Comparison of ENCODE assay signal across 8 cellular contexts in genomic region chr6:32844839-32845372, GRCh38. TPM values are rescaled to one million over a fixed set of nuclear protein-coding genes. Genes with fewer than 3 reads are reported as not detected.
DNase-seq lines count a peak whose midpoint lies in the region; ATAC-seq and TF ChIP-seq lines count a peak whose summit lies in the region.

No MANE protein-coding gene starts in this region.

- intact Hi-C loops in colonic mucosa (cut with DNase I): no loop called here

- H3K36me3 ChIP-seq in CD4-positive, CD25-positive, alpha-beta regulatory T cell (ENCODE audit: control insufficient read depth, insufficient read depth, low read length): peaks cover 62% of the 10 kb centered on the region
- H3K36me3 ChIP-seq in KMS-11 (ENCODE audit: insufficient read depth) (peaks cover 3% of the 10 kb centered on the region; the same call in 1 of the 2 replicates), colonic mucosa (peaks cover 11% of the 10 kb centered on the region)

- H3K27ac ChIP-seq in CD4-positive, CD25-positive, alpha-beta regulatory T cell (ENCODE audit: insufficient read depth, low read length, poor library complexity, severe bottlenecking): peak overlapping the region; percentile 99
- H3K27ac ChIP-seq in KMS-11: peak overlapping the region; percentile 73
- peak overlapping the region; percentile 97 for H3K27ac ChIP-seq in colonic mucosa

- H3K9me3 Mint-ChIP-seq in CD4-positive, CD25-positive, alpha-beta regulatory T cell: no peaks in the 10 kb centered on the region
- peaks cover 3% of the 10 kb centered on the region for H3K9me3 Mint-ChIP-seq in nephron progenitor cell

- no peaks in the 10 kb centered on the region for H4K20me1 ChIP-seq in KMS-11 (ENCODE audit: insufficient read depth)

- peak in 2 of 3 donors; percentile 69 to 73 for DNase-seq in CD4-positive, CD25-positive, alpha-beta regulatory T cell
- DNase-seq in colonic mucosa: no peak
- DNase-seq in nephron progenitor cell: no peak
- DNase-seq in NCI-H524 treated with DMSO at 0.1 percent for 48 hours (lab: John Stamatoyannopoulos, UW): no peak
- DNase-seq in middle frontal gyrus (ENCODE audit: extremely low spot score, low spot score): no peak
- DNase-seq in NCI-H510A (lab: John Stamatoyannopoulos, UW): no peak

- peaks cover 79% of the 10 kb centered on the region for H3K36me3 Mint-ChIP-seq in CD4-positive, CD25-positive, alpha-beta regulatory T cell
- no peaks in the 10 kb centered on the region for H3K36me3 Mint-ChIP-seq in nephron progenitor cell (ENCODE audit: low read depth)

- H2AFZ ChIP-seq in KMS-11 (ENCODE audit: low read depth): peak overlapping the region; percentile 80; the same call in 1 of the 2 replicates

- no peak for TF ChIP-seq CTCF in KMS-11 (conservative IDR thresholded peaks at IDR 0.05; ENCODE audit: low read depth, low read length)
- TF ChIP-seq CTCF in colonic mucosa (IDR thresholded peaks at IDR 0.05): no peak
- TF ChIP-seq CTCF in nephron progenitor cell (IDR thresholded peaks at IDR 0.05): no peak

- H3K9me3 ChIP-seq in CD4-positive, CD25-positive, alpha-beta regulatory T cell (ENCODE audit: control insufficient read depth in 2 of 2, low read length in 2 of 2): no peaks in the 10 kb centered on the region
- H3K9me3 ChIP-seq in colonic mucosa: no peaks in the 10 kb centered on the region

- H3K27me3 Mint-ChIP-seq in CD4-positive, CD25-positive, alpha-beta regulatory T cell: peaks cover 4% of the 10 kb centered on the region
- peaks cover 100% of the 10 kb centered on the region for H3K27me3 Mint-ChIP-seq in nephron progenitor cell (ENCODE audit: low read depth, poor library complexity)

- peak overlapping the region; percentile 92 for H3K4me2 ChIP-seq in KMS-11

- peak; percentile 14 to 16 for ATAC-seq in CD4-positive, CD25-positive, alpha-beta regulatory T cell (ENCODE audit: low read depth in 2 of 2)
- ATAC-seq in HG03045 (IDR thresholded peaks at IDR 0.05; ENCODE audit: unreplicated experiment): no peak

- peak overlapping the region; percentile 96 to 99 (median 98) for H3K4me3 Mint-ChIP-seq in CD4-positive, CD25-positive, alpha-beta regulatory T cell
- peak overlapping the region; percentile 82 for H3K4me3 Mint-ChIP-seq in nephron progenitor cell

- H3K27me3 ChIP-seq in CD4-positive, CD25-positive, alpha-beta regulatory T cell (ENCODE audit: control insufficient read depth, insufficient read depth, low read length): no peaks in the 10 kb centered on the region
- no peaks in the 10 kb centered on the region for H3K27me3 ChIP-seq in KMS-11 (ENCODE audit: insufficient read depth, low read depth)
- H3K27me3 ChIP-seq in colonic mucosa: no peaks in the 10 kb centered on the region

- peaks cover 14 to 80% (median 63%) of the 10 kb centered on the region in 4 donors for H3K4me1 Mint-ChIP-seq in CD4-positive, CD25-positive, alpha-beta regulatory T cell
- peaks cover 14% of the 10 kb centered on the region for H3K4me1 Mint-ChIP-seq in nephron progenitor cell

- H3K4me3 ChIP-seq in CD4-positive, CD25-positive, alpha-beta regulatory T cell (ENCODE audit: low read depth, low read length): peak overlapping the region; percentile 94
- no peak overlapping the region for H3K4me3 ChIP-seq in KMS-11 (IDR thresholded peaks at IDR 0.05; ENCODE audit: insufficient read depth, low read depth, low read length)
- H3K4me3 ChIP-seq in colonic mucosa: peak overlapping the region; percentile 77

- H3K9ac ChIP-seq in KMS-11 (peak overlapping the region; percentile 84; the same call in 1 of the 2 replicates), colonic mucosa (ENCODE audit: low read depth in 2 of 2, low read length in 2 of 2) (peak overlapping the region; percentile 98 to 99)

- H3K79me2 ChIP-seq in KMS-11 (ENCODE audit: insufficient read depth, low read depth): peaks cover 11% of the 10 kb centered on the region; the same call in 1 of the 2 replicates

- H3K4me1 ChIP-seq in CD4-positive, CD25-positive, alpha-beta regulatory T cell (ENCODE audit: control insufficient read depth, insufficient read depth, low read length, poor library complexity, severe bottlenecking): peaks cover 90% of the 10 kb centered on the region
- peaks cover 46% of the 10 kb centered on the region for H3K4me1 ChIP-seq in KMS-11 (ENCODE audit: low read depth, poor library complexity, severe bottlenecking)
- H3K4me1 ChIP-seq in colonic mucosa: peaks cover 14% of the 10 kb centered on the region

- peak overlapping the region; percentile 100 for H3K27ac Mint-ChIP-seq in CD4-positive, CD25-positive, alpha-beta regulatory T cell
- no peak overlapping the region for H3K27ac Mint-ChIP-seq in nephron progenitor cell

RNA-seq across cellular contexts. Expression of gene PSMB8, which starts 1.1 kb away (rescaled TPM):
- total RNA-seq in CD4-positive, CD25-positive, alpha-beta regulatory T cell: 185 TPM
- polyA plus RNA-seq in CD4-positive, CD25-positive, alpha-beta regulatory T cell: 100 to 1,000 TPM; 462 to 803 (median 547) TPM
- total RNA-seq in colonic mucosa: 100 to 1,000 TPM; 152 to 154 TPM

RNA-seq across cellular contexts. Expression of gene TAP2, which starts 6.4 kb away (rescaled TPM):
- 165 TPM for total RNA-seq in CD4-positive, CD25-positive, alpha-beta regulatory T cell
- 10 to 100 TPM in 3 of 4 donors, 1 to 10 TPM in 1; 7.2 to 56.3 (median 31.9) TPM for polyA plus RNA-seq in CD4-positive, CD25-positive, alpha-beta regulatory T cell
- total RNA-seq in colonic mucosa: 10 to 100 TPM; 45.2 to 95.1 TPM

RNA-seq across cellular contexts. Expression of gene TAP1, which starts 8.6 kb away (rescaled TPM):
- 220 TPM for total RNA-seq in CD4-positive, CD25-positive, alpha-beta regulatory T cell
- 100 to 1,000 TPM; 386 to 477 (median 440) TPM for polyA plus RNA-seq in CD4-positive, CD25-positive, alpha-beta regulatory T cell
- total RNA-seq in colonic mucosa: 100 to 1,000 TPM in 1 of 2 donors, 10 to 100 TPM in 1; 86.9 to 128 TPM

RNA-seq across cellular contexts. Expression of gene PSMB9, which starts 9.1 kb away (rescaled TPM):
- 148 TPM for total RNA-seq in CD4-positive, CD25-positive, alpha-beta regulatory T cell
- polyA plus RNA-seq in CD4-positive, CD25-positive, alpha-beta regulatory T cell: 100 to 1,000 TPM; 503 to 896 (median 615) TPM
- total RNA-seq in colonic mucosa: 10 to 100 TPM; 43.0 to 66.0 TPM

RNA-seq across cellular contexts. Expression of gene HLA-DOB, which starts 28.1 kb away (rescaled TPM):
- total RNA-seq in CD4-positive, CD25-positive, alpha-beta regulatory T cell: 6.8 TPM
- polyA plus RNA-seq in CD4-positive, CD25-positive, alpha-beta regulatory T cell: 1 to 10 TPM in 2 of 4 donors, under 1 TPM in 2; 0.31 to 4.3 (median 1.6) TPM
- under 1 TPM; 0.58 to 0.69 TPM for total RNA-seq in colonic mucosa

Comparison
In these comparisons a context has a peak if more than half of its experiments do, and no peak if none do; other contexts are left out.
1. DNase-seq: peak in CD4-positive, CD25-positive, alpha-beta regulatory T cell (2 of 3); none in colonic mucosa (single experiment), nephron progenitor cell (single experiment), NCI-H524 treated with DMSO at 0.1 percent for 48 hours (single experiment), middle frontal gyrus (single experiment) and NCI-H510A (single experiment).
2. Peak in every context shown above with its lines, with median percentiles within 50 percentile points of each other: H3K27ac ChIP-seq.